In genomic region chr12:74791365-74791764, GRCh38 we compare ENCODE assay signal across 1 cellular context.
TF ChIP-seq lines count a peak whose summit lies in the region.

No MANE protein-coding gene starts in this region.

TF ChIP-seq in H1, 55 proteins besides CTCF, POLR2A, EP300 and RAD21 (continued from another document):
- no peak for TF ChIP-seq TEAD4 (IDR thresholded peaks at IDR 0.05; ENCODE audit: low read depth, low read length)
- no peak for TF ChIP-seq USF2 (IDR thresholded peaks at IDR 0.05; ENCODE audit: low read length)
- no peak for TF ChIP-seq CBX5 (IDR thresholded peaks at IDR 0.05; ENCODE audit: low read depth, low read length)
- TF ChIP-seq CHD2 (IDR thresholded peaks at IDR 0.05; ENCODE audit: low read length) = no peak
- TF ChIP-seq SRF (IDR thresholded peaks at IDR 0.05; ENCODE audit: low read depth, low read length) = no peak
- TF ChIP-seq SP1 (IDR thresholded peaks at IDR 0.05; ENCODE audit: low read depth, low read length) = no peak
- TF ChIP-seq ZNF274 (IDR thresholded peaks at IDR 0.05; ENCODE audit: borderline replicate concordance, extremely low read depth, low read length) = no peak
- TF ChIP-seq POLR2AphosphoS5 (IDR thresholded peaks at IDR 0.05; ENCODE audit: low read depth, low read length) = no peak
- TF ChIP-seq POU5F1 (IDR thresholded peaks at IDR 0.05; ENCODE audit: low read depth, low read length) = no peak
- no peak for TF ChIP-seq BCL11A (IDR thresholded peaks at IDR 0.05; ENCODE audit: low read depth in 2 of 2, low read length in 2 of 2)
- TF ChIP-seq NANOG (IDR thresholded peaks at IDR 0.05; ENCODE audit: insufficient read depth, low read depth, low read length, poor library complexity, severe bottlenecking) = no peak
- TF ChIP-seq CEBPB (IDR thresholded peaks at IDR 0.05; ENCODE audit: low read depth, low read length) = no peak
- TF ChIP-seq PHF8 (conservative IDR thresholded peaks at IDR 0.05; ENCODE audit: low read depth, low read length) = no peak
- no peak for TF ChIP-seq EZH2 (IDR thresholded peaks at IDR 0.05; ENCODE audit: low read depth, low read length, severe bottlenecking)
- TF ChIP-seq ASH2L (IDR thresholded peaks at IDR 0.05; ENCODE audit: low read length) = no peak
